18 cellular contexts compared by ENCODE assay signal in the genomic region with DNA sequence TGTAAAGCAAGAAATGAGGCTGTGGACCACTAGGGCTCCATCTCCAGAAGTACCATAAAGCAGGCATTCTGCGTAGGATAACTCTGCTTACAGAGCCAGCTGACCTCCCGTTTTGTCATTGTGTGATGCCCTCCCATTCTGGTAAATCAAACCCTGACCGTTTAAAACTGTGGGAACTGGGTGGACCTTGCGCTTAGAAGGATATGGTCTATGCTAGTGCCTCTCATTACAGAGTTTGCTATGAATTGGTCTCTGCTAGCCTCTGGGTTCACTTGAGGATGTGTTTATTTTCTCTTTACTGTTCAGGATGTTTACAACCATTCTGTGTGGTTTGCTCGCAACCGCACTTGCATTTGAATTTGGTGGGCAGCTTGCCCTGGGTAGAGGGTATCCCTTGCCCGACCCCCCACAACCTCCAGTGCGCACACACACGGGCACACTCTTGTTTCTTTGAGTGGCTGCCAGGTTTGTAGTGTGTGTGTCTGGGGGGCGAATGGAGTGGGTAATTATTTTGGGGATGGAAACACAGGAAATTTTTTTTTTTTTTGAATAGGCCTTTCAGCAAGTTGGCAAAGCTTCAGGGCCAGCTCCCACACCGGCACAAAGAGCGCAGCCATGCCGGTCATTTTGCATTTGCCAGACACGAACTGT.
A peak's percentile ranks its signal among the peaks of the same experiment; 100 is the strongest.
DNase-seq lines count a peak whose midpoint lies in the region; ATAC-seq, FAIRE-seq and TF ChIP-seq lines count a peak whose summit lies in the region.
"Had no signal": no experiment of that assay in that cellular context is flagged by ENCODE, and none has a peak within 500 bp of the region (broad histone marks: within the 10 kb centered on the region; RNA-seq: fewer than 3 reads in every experiment).

No MANE protein-coding gene starts in this region.

- peaks cover 100% of the 10 kb centered on the region for H4K20me1 ChIP-seq in BLaER1
- peaks cover 90% of the 10 kb centered on the region for H4K20me1 ChIP-seq in astrocyte (ENCODE audit: insufficient read depth, low read length)

- ATAC-seq in T-helper 17 cell = no peak
- no peak for ATAC-seq in GM18907 (IDR thresholded peaks at IDR 0.05; ENCODE audit: unreplicated experiment)
- ATAC-seq: left ventricle myocardium superior; naive thymus-derived CD4-positive, alpha-beta T cell had no signal

- H3K4me1 ChIP-seq in BLaER1 (peaks cover 99% of the 10 kb centered on the region), astrocyte (ENCODE audit: insufficient read depth, low read length) (peaks cover 29% of the 10 kb centered on the region), mesenchymal stem cell (ENCODE audit: control insufficient read depth, insufficient read depth, low read depth, low read length) (no peaks in the 10 kb centered on the region), ascending aorta (peaks cover 0 to 16% of the 10 kb centered on the region in 2 donors)

- 52% methylated on average over 12 of the region's 14 CpGs for WGBS in mesenchymal stem cell

- peak overlapping the region; percentile 54 for H3K4me2 ChIP-seq in BLaER1
- H3K4me2 ChIP-seq in astrocyte (ENCODE audit: low read length) = peak overlapping the region; percentile 38
- H3K4me2 ChIP-seq in mesenchymal stem cell (ENCODE audit: low read length, poor library complexity, severe bottlenecking) = no peak overlapping the region

- H3K4me1 Mint-ChIP-seq in astrocyte (ENCODE audit: low read depth, unreplicated experiment) (peaks cover 39% of the 10 kb centered on the region), T-helper 17 cell (peaks cover 42% of the 10 kb centered on the region)

- no peak for FAIRE-seq in astrocyte (lab: Jason Lieb, UNC)
- FAIRE-seq: endometrium, GM12891, small intestine had no signal

- no peak overlapping the region for H3K4me3 Mint-ChIP-seq in astrocyte (ENCODE audit: unreplicated experiment)
- H3K4me3 Mint-ChIP-seq in T-helper 17 cell = no peak overlapping the region
- H3K4me3 Mint-ChIP-seq: activated CD8-positive, alpha-beta T cell treated with anti-CD3 and anti-CD28 coated beads for 36 hours; activated T-helper 1 cell treated with anti-CD3 and anti-CD28 coated beads, Interleukin-12 subunit alpha, Interleukin-12 subunit beta, Interleukin-2, Interleukin-4 antibody, amounts not matched to agents 30 ng/mL and 10 ng/mL and 1 ng/mL, durations not matched to agents 14 hours and 24 hours and 36 hours had no signal

- H2BK5ac ChIP-seq in mesenchymal stem cell (ENCODE audit: low read depth, low read length, poor library complexity, severe bottlenecking) = no peak overlapping the region

- H2BK120ac ChIP-seq in mesenchymal stem cell (ENCODE audit: low read depth, low read length) = peak overlapping the region; percentile 50

- H2AFZ ChIP-seq in astrocyte (ENCODE audit: low read depth, low read length) (no peak overlapping the region), mesenchymal stem cell (ENCODE audit: low read depth, low read length) (no peak overlapping the region)

- no peak overlapping the region for H3K14ac ChIP-seq in mesenchymal stem cell (ENCODE audit: low read length in 2 of 2)

- H3K4ac ChIP-seq in mesenchymal stem cell (ENCODE audit: low read depth in 1 of 2, low read length in 2 of 2) = no peak overlapping the region

- peaks cover 18% of the 10 kb centered on the region for H3K36me3 ChIP-seq in BLaER1
- H3K36me3 ChIP-seq in astrocyte (ENCODE audit: insufficient read depth, low read length) = no peaks in the 10 kb centered on the region
- H3K36me3 ChIP-seq in mesenchymal stem cell (ENCODE audit: control insufficient read depth in 1 of 2, insufficient read depth in 2 of 2, low read depth in 1 of 2, low read length in 2 of 2) = no peaks in the 10 kb centered on the region
- no peaks in the 10 kb centered on the region for H3K36me3 ChIP-seq in ascending aorta
- H3K36me3 ChIP-seq: suprapubic skin, WERI-Rb-1 had no signal

- no peak overlapping the region for H2BK15ac ChIP-seq in mesenchymal stem cell (ENCODE audit: low read depth, poor library complexity, severe bottlenecking)

- peaks cover 88% of the 10 kb centered on the region for H3K79me2 ChIP-seq in astrocyte (ENCODE audit: insufficient read depth, low read length)

- no peaks in the 10 kb centered on the region for H3K9me3 ChIP-seq in BLaER1
- no peaks in the 10 kb centered on the region for H3K9me3 ChIP-seq in astrocyte (ENCODE audit: insufficient read depth, low read depth, low read length)
- no peaks in the 10 kb centered on the region for H3K9me3 ChIP-seq in mesenchymal stem cell (ENCODE audit: control insufficient read depth, low read length)
- no peaks in the 10 kb centered on the region for H3K9me3 ChIP-seq in T-helper 17 cell (ENCODE audit: control insufficient read depth, low read length, poor library complexity, severe bottlenecking)
- H3K9me3 ChIP-seq in ascending aorta = no peaks in the 10 kb centered on the region
- H3K9me3 ChIP-seq: suprapubic skin had no signal

- H3K4me3 ChIP-seq in BLaER1 (no peak overlapping the region), astrocyte (ENCODE audit: insufficient read depth, low read depth, low read length) (no peak overlapping the region), mesenchymal stem cell (ENCODE audit: insufficient read depth in 1 of 2, low read depth in 1 of 2, low read length in 2 of 2) (no peak overlapping the region), ascending aorta (no peak overlapping the region)
- H3K4me3 ChIP-seq: suprapubic skin had no signal

- H3K18ac ChIP-seq in mesenchymal stem cell (ENCODE audit: low read depth in 1 of 2, low read length in 2 of 2) = no peak overlapping the region

- H4K8ac ChIP-seq in mesenchymal stem cell (ENCODE audit: low read length) = no peak overlapping the region

- H3K9me3 Mint-ChIP-seq in astrocyte (ENCODE audit: unreplicated experiment) = no peaks in the 10 kb centered on the region
- H3K9me3 Mint-ChIP-seq: activated CD8-positive, alpha-beta T cell treated with anti-CD3 and anti-CD28 coated beads for 36 hours; activated T-helper 1 cell treated with anti-CD3 and anti-CD28 coated beads, Interleukin-12 subunit alpha, Interleukin-12 subunit beta, Interleukin-2, Interleukin-4 antibody, amounts not matched to agents 30 ng/mL and 10 ng/mL and 1 ng/mL, durations not matched to agents 14 hours and 24 hours and 36 hours; naive thymus-derived CD4-positive, alpha-beta T cell had no signal

- intact Hi-C loops in ascending aorta (cut with DNase I) = loop anchor here (5.0 kb wide), 1 partner anchor 48 kb away; no protein-coding TSS in a partner anchor

- H3K27ac ChIP-seq in BLaER1 = peak overlapping the region; percentile 35; the same call in 1 of the 2 replicates
- H3K27ac ChIP-seq in astrocyte (ENCODE audit: low read depth, low read length) = no peak overlapping the region
- no peak overlapping the region for H3K27ac ChIP-seq in mesenchymal stem cell (ENCODE audit: low read length, poor library complexity, severe bottlenecking)
- H3K27ac ChIP-seq in ascending aorta = no peak overlapping the region
- H3K27ac ChIP-seq: suprapubic skin, WERI-Rb-1 had no signal

- H3K27ac Mint-ChIP-seq in astrocyte (ENCODE audit: unreplicated experiment) = peak overlapping the region; percentile 19
- H3K27ac Mint-ChIP-seq in T-helper 17 cell = no peak overlapping the region
- H3K27ac Mint-ChIP-seq: activated CD8-positive, alpha-beta T cell treated with anti-CD3 and anti-CD28 coated beads for 36 hours; activated T-helper 1 cell treated with anti-CD3 and anti-CD28 coated beads, Interleukin-12 subunit alpha, Interleukin-12 subunit beta, Interleukin-2, Interleukin-4 antibody, amounts not matched to agents 30 ng/mL and 10 ng/mL and 1 ng/mL, durations not matched to agents 14 hours and 24 hours and 36 hours had no signal

- TF ChIP-seq CTCF in astrocyte (IDR thresholded peaks at IDR 0.05; ENCODE audit: insufficient read depth, low read depth, low read length) = no peak
- no peak for TF ChIP-seq CTCF in ascending aorta (IDR thresholded peaks at IDR 0.05)

- peaks cover 2% of the 10 kb centered on the region for H3K36me3 Mint-ChIP-seq in astrocyte (ENCODE audit: low read depth, unreplicated experiment)
- no peaks in the 10 kb centered on the region for H3K36me3 Mint-ChIP-seq in T-helper 17 cell (ENCODE audit: low read depth)
- H3K36me3 Mint-ChIP-seq: naive thymus-derived CD4-positive, alpha-beta T cell had no signal

- peak; percentile 23 for DNase-seq in NCI-H1092 (lab: John Stamatoyannopoulos, UW)
- no peak for DNase-seq in astrocyte (ENCODE audit: low read depth)
- DNase-seq in mesenchymal stem cell = peak; percentile 99
- DNase-seq in DMS53 treated with DMSO at 0.1 percent for 48 hours (lab: John Stamatoyannopoulos, UW; ENCODE audit: unreplicated experiment) = no peak
- no peak for DNase-seq in T-helper 17 cell
- no peak for DNase-seq in ascending aorta (ENCODE audit: low spot score in 2 of 2)
- DNase-seq: activated CD8-positive, alpha-beta T cell treated with anti-CD3 and anti-CD28 coated beads for 36 hours; left ventricle myocardium superior; naive thymus-derived CD4-positive, alpha-beta T cell; small intestine; stimulated activated CD4-positive, alpha-beta T cell treated with anti-CD3 and anti-CD28 coated beads, Interleukin-4, amount 100 ng/mL, for 24 hours had no signal

- H3K23ac ChIP-seq in mesenchymal stem cell (ENCODE audit: low read length in 2 of 2) = no peak overlapping the region

- no peaks in the 10 kb centered on the region for H3K27me3 ChIP-seq in BLaER1
- H3K27me3 ChIP-seq in astrocyte (ENCODE audit: insufficient read depth, low read length) = no peaks in the 10 kb centered on the region
- H3K27me3 ChIP-seq in mesenchymal stem cell (ENCODE audit: control insufficient read depth in 1 of 2, insufficient read depth in 1 of 2, low read length in 2 of 2) = no peaks in the 10 kb centered on the region
- no peaks in the 10 kb centered on the region for H3K27me3 ChIP-seq in ascending aorta
- H3K27me3 ChIP-seq: suprapubic skin had no signal

- no peak overlapping the region for H2BK12ac ChIP-seq in mesenchymal stem cell (ENCODE audit: low read length in 2 of 2)

- H2AK5ac ChIP-seq in mesenchymal stem cell (ENCODE audit: low read length, severe bottlenecking) = no peak overlapping the region

- H3K79me1 ChIP-seq in mesenchymal stem cell (replicated peaks; ENCODE audit: low read length, poor library complexity, severe bottlenecking) = peaks cover 38% of the 10 kb centered on the region

- H3K27me3 Mint-ChIP-seq in astrocyte (ENCODE audit: low read depth, unreplicated experiment) (no peaks in the 10 kb centered on the region), T-helper 17 cell (no peaks in the 10 kb centered on the region)
- H3K27me3 Mint-ChIP-seq: activated CD8-positive, alpha-beta T cell treated with anti-CD3 and anti-CD28 coated beads for 36 hours; naive thymus-derived CD4-positive, alpha-beta T cell had no signal

- peak overlapping the region; percentile 48 for H4K91ac ChIP-seq in mesenchymal stem cell (ENCODE audit: low read length)

- no peak overlapping the region for H3K9ac ChIP-seq in BLaER1
- H3K9ac ChIP-seq in astrocyte (ENCODE audit: low read length) = no peak overlapping the region
- H3K9ac ChIP-seq in mesenchymal stem cell (ENCODE audit: low read length) = no peak overlapping the region

Comparison
In these comparisons a context has a peak if more than half of its experiments do, and no peak if none do; other contexts are left out.
1. DNase-seq: peak in NCI-H1092 (single experiment) and mesenchymal stem cell (single experiment); none in astrocyte (single experiment), DMS53 treated with DMSO at 0.1 percent for 48 hours (single experiment), T-helper 17 cell (0 of 3) and ascending aorta (0 of 2).